ENCODE assay signal across 12 cellular contexts in the genomic region with DNA sequence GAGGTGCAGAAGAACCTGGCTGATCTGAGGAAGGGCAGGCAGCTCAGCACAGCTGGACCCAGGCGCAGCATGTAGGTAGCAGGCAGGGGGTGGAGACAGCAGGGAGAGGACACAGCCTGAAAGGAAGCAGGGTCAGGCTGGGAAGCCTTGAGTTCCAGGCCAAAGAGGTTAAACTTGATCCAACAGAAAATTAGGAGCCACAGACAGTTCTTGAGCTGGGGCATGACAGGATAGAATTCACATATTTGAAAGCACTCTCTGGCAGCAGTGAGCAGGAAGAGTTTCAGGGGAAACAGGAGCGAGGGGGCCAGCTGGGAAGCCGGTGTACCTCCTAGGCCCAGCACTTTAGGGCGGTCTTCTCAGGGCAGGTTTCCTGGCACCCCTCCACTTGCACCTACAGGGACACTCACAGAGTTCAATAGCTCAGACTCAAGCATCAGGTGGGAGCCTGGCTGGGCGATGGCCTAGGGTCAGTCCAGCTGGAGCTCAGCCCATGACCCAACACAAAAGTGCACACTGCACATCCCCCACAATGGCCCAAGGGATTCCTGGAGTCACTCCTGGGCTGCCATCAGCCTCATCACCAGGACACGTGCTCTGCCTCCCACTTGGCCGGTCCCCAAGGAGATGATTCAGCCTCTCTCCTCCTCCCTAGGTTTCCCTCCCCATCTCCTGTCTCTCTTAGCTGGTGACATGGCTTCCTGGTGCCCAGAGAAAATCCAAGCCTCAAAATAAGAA. TPM values are rescaled to one million over a fixed set of nuclear protein-coding genes. Genes with fewer than 3 reads are reported as not detected.
DNase-seq lines count a peak whose midpoint lies in the region; ATAC-seq and TF ChIP-seq lines count a peak whose summit lies in the region.
"Had no signal": no experiment of that assay in that cellular context is flagged by ENCODE, and none has a peak within 500 bp of the region (broad histone marks: within the 10 kb centered on the region; RNA-seq: fewer than 3 reads in every experiment).

No MANE protein-coding gene starts in this region.

- H3K27ac ChIP-seq in brain microvascular endothelial cell = no peak overlapping the region
- H3K27ac ChIP-seq: gastrocnemius medialis had no signal

- no peak for TF ChIP-seq POLR2A in lower leg skin (IDR thresholded peaks at IDR 0.05)

- in situ Hi-C loops in ACHN (cut with HindIII; ENCODE audit: low pct_ligation_motif_present, low pct_unique_long_range_greater_than_20kb, low sequenced_read_pairs) = no loop called here
- in situ Hi-C loops in brain microvascular endothelial cell (cut with HindIII; ENCODE audit: low pct_ligation_motif_present, low sequenced_read_pairs) = no loop called here

- DNase-seq in ACHN (peak; percentile 25), HFF-Myc (ENCODE audit: extremely low read depth, low read depth) (peak; percentile 73), brain microvascular endothelial cell (peak; percentile 67), lower leg skin (ENCODE audit: low spot score in 2 of 2) (peak; percentile 71 to 96), NCI-H2107 treated with DMSO at 0.1 percent for 48 hours (lab: John Stamatoyannopoulos, UW; ENCODE audit: unreplicated experiment) (no peak), NCI-H524 treated with DMSO at 0.1 percent for 48 hours (lab: John Stamatoyannopoulos, UW) (no peak), NCI-H446 treated with DMSO at 0.1 percent for 48 hours (lab: John Stamatoyannopoulos, UW) (no peak)
- DNase-seq: activated CD4-positive, alpha-beta memory T cell treated with anti-CD3 and anti-CD28 coated beads, Interleukin-2, amount 10 ng/mL, durations not matched to agents 7 days and 5 days; CD4-positive, alpha-beta memory T cell; SHP77 had no signal

- no peak for ATAC-seq in HG02885 (IDR thresholded peaks at IDR 0.05; ENCODE audit: poor library complexity, unreplicated experiment)

- H3K4me3 ChIP-seq in HFF-Myc (replicated peaks; ENCODE audit: low read depth, low read length) = no peak overlapping the region
- H3K4me3 ChIP-seq in brain microvascular endothelial cell (ENCODE audit: low read depth, low read length) = no peak overlapping the region
- no peak overlapping the region for H3K4me3 ChIP-seq in lower leg skin (ENCODE audit: low read depth, poor library complexity, severe bottlenecking)
- H3K4me3 ChIP-seq: gastrocnemius medialis had no signal

- intact Hi-C loops in lower leg skin (cut with DNase I; ENCODE audit: low total_unique reads) = loop anchor here (10.0 kb wide), 1 partner anchor 296 kb away; no protein-coding TSS in a partner anchor

- TF ChIP-seq CTCF in HFF-Myc (IDR thresholded peaks at IDR 0.05; ENCODE audit: low read depth, low read length, missing control alignments) (no peak), brain microvascular endothelial cell (IDR thresholded peaks at IDR 0.05; ENCODE audit: low read depth, low read length, missing control alignments) (no peak), lower leg skin (IDR thresholded peaks at IDR 0.05) (no peak)

- no peaks in the 10 kb centered on the region for H3K36me3 ChIP-seq in brain microvascular endothelial cell (replicated peaks)
- H3K36me3 ChIP-seq: gastrocnemius medialis had no signal

- peaks cover 6% of the 10 kb centered on the region for H3K27me3 ChIP-seq in brain microvascular endothelial cell (replicated peaks)
- H3K27me3 ChIP-seq: gastrocnemius medialis had no signal

- 42 to 59% methylated on average over 6 to 7 of the region's 7 CpGs for WGBS in lower leg skin, 2 donors

RNA-seq across cellular contexts. Expression of gene MATN1, which starts 22.7 kb away (rescaled TPM):
- not detected for total RNA-seq in lower leg skin
- total RNA-seq: activated CD4-positive, alpha-beta memory T cell treated with anti-CD3 and anti-CD28 coated beads, Interleukin-2, amount 10 ng/mL, durations not matched to agents 7 days and 5 days; gastrocnemius medialis had no signal

RNA-seq across cellular contexts. Expression of gene LAPTM5, which starts 56.9 kb away (rescaled TPM):
- total RNA-seq in lower leg skin = 10 to 100 TPM in 3 of 4 donors, 1 to 10 TPM in 1; 8.7 to 21.5 (median 15.6) TPM

Comparison
In these comparisons a context has a peak if more than half of its experiments do, and no peak if none do; other contexts are left out.
1. DNase-seq: peak in ACHN (single experiment), HFF-Myc (single experiment), brain microvascular endothelial cell (single experiment) and lower leg skin (2 of 2); none in NCI-H2107 treated with DMSO at 0.1 percent for 48 hours (single experiment), NCI-H524 treated with DMSO at 0.1 percent for 48 hours (single experiment) and NCI-H446 treated with DMSO at 0.1 percent for 48 hours (single experiment).